Comparison of ENCODE assay signal across 26 cellular contexts in the genomic region with DNA sequence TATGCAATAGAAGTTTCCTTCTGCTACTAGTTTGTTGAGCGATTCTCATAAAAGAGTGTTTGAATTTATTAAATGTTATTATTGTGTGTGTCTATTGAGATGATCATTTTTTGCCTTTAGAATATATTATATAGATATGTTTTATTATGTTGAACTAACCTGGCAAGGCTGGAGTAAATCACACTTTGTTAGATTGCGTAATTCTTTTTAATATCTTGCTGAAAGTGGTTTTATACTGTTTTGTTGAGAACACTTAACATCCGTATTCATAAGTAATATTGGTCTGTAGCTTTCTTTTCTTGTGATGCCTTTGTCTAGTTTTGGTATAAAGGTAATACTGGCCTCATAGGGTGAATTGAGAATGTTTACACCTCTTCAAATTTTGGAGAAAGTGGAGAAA.
DNase-seq lines count a peak whose midpoint lies in the region; FAIRE-seq and TF ChIP-seq lines count a peak whose summit lies in the region.
"Had no signal": no experiment of that assay in that cellular context is flagged by ENCODE, and none has a peak within 500 bp of the region (broad histone marks: within the 10 kb centered on the region; RNA-seq: fewer than 3 reads in every experiment).

No MANE protein-coding gene starts in this region.

- no peak for TF ChIP-seq EP300 in Ishikawa (IDR thresholded peaks at IDR 0.05; ENCODE audit: borderline replicate concordance)

- POLR2A ChIA-PET in HEK293 (lab: Yijun Ruan, JAX): no interaction called here

- CTCF ChIA-PET in HEK293 (lab: Yijun Ruan, JAX): no interaction called here

- H3K27ac ChIP-seq in HEK293 (ENCODE audit: extremely low read depth, low read depth, low read length) (no peak overlapping the region), right atrium auricular region (no peak overlapping the region)
- H3K27ac ChIP-seq: BLaER1 had no signal

- DNase-seq in right atrium auricular region (ENCODE audit: low spot score): no peak
- no peak for DNase-seq in HT-29 (ENCODE audit: low spot score)
- no peak for DNase-seq in SIG-M5 treated with dmso at 0.1 percent for 504 hours (lab: John Stamatoyannopoulos, UW; ENCODE audit: unreplicated experiment)
- DNase-seq: 8988T; ACHN; BE2C; C1 segment of cervical spinal cord; Calu3; CD4-positive, alpha-beta memory T cell; CD4-positive, CD25-positive, alpha-beta regulatory T cell; CD8-positive, alpha-beta memory T cell; COR-L47; DMS 273 treated with DMSO at 0.1 percent for 48 hours; DMS153; DMS53; DMS79; DND-41; EL; GDM1 had no signal

- H3K27me3 ChIP-seq in right atrium auricular region: no peaks in the 10 kb centered on the region
- H3K27me3 ChIP-seq: BE2C, BLaER1 had no signal

- H3K9me3 ChIP-seq in HEK293 (ENCODE audit: control insufficient read depth, insufficient read depth, low read depth, low read length): no peaks in the 10 kb centered on the region
- no peaks in the 10 kb centered on the region for H3K9me3 ChIP-seq in right atrium auricular region
- H3K9me3 ChIP-seq: BE2C, BLaER1 had no signal

- no peak for TF ChIP-seq RAD21 in Ishikawa (IDR thresholded peaks at IDR 0.05; ENCODE audit: low read depth)

- no peaks in the 10 kb centered on the region for H3K36me3 ChIP-seq in HEK293 (ENCODE audit: control insufficient read depth in 2 of 2, insufficient read depth in 1 of 2, low read length in 2 of 2)
- no peaks in the 10 kb centered on the region for H3K36me3 ChIP-seq in right atrium auricular region
- H3K36me3 ChIP-seq: BE2C, BLaER1 had no signal

- no peak overlapping the region for H3K4me3 ChIP-seq in HEK293 (ENCODE audit: low read depth, low read length)
- no peak overlapping the region for H3K4me3 ChIP-seq in right atrium auricular region
- H3K4me3 ChIP-seq: BLaER1, GM12878 had no signal

- FAIRE-seq in islet of Langerhans (lab: Jason Lieb, UNC): peak; percentile 33
- FAIRE-seq: GM12878, GM12892, GM18507 had no signal

- TF ChIP-seq CTCF in HEK293 (tag by site-specific recombination; IDR thresholded peaks at IDR 0.05) (no peak), right atrium auricular region (IDR thresholded peaks at IDR 0.05) (no peak)

- H3K4me1 ChIP-seq in HEK293 (ENCODE audit: control insufficient read depth, insufficient read depth, low read length) (no peaks in the 10 kb centered on the region), right atrium auricular region (no peaks in the 10 kb centered on the region)
- H3K4me1 ChIP-seq: BE2C, BLaER1 had no signal

TF ChIP-seq in HEK293, 187 proteins besides CTCF, POLR2A, EP300 and RAD21:
- TF ChIP-seq ZNF585B (tag by site-specific recombination; IDR thresholded peaks at IDR 0.05) (no peak), ZNF157 (tag by site-specific recombination; IDR thresholded peaks at IDR 0.05) (no peak), ZNF174 (tag by site-specific recombination; IDR thresholded peaks at IDR 0.05) (no peak), ZFP3 (tag by site-specific recombination; IDR thresholded peaks at IDR 0.05; ENCODE audit: low read depth) (no peak)
- TF ChIP-seq, protein P1, sequence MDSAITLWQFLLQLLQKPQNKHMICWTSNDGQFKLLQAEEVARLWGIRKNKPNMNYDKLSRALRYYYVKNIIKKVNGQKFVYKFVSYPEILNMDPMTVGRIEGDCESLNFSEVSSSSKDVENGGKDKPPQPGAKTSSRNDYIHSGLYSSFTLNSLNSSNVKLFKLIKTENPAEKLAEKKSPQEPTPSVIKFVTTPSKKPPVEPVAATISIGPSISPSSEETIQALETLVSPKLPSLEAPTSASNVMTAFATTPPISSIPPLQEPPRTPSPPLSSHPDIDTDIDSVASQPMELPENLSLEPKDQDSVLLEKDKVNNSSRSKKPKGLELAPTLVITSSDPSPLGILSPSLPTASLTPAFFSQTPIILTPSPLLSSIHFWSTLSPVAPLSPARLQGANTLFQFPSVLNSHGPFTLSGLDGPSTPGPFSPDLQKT (IDR thresholded peaks at IDR 0.05; ENCODE audit: borderline replicate concordance, low read depth, low read length): peak; percentile 40; the same call in 1 of the 2 replicates

TF ChIP-seq in Ishikawa, 13 proteins besides CTCF, POLR2A, EP300 and RAD21:
- TF ChIP-seq CEBPB (IDR thresholded peaks at IDR 0.05): 0 out of 2 replicates have a peak, but pooled peaks have one; percentile 7
- TF ChIP-seq, protein P2, sequence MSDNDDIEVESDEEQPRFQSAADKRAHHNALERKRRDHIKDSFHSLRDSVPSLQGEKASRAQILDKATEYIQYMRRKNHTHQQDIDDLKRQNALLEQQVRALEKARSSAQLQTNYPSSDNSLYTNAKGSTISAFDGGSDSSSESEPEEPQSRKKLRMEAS (IDR thresholded peaks at IDR 0.05): no peak
